Comparison of ENCODE assay signal across 15 cellular contexts in the genomic region with DNA sequence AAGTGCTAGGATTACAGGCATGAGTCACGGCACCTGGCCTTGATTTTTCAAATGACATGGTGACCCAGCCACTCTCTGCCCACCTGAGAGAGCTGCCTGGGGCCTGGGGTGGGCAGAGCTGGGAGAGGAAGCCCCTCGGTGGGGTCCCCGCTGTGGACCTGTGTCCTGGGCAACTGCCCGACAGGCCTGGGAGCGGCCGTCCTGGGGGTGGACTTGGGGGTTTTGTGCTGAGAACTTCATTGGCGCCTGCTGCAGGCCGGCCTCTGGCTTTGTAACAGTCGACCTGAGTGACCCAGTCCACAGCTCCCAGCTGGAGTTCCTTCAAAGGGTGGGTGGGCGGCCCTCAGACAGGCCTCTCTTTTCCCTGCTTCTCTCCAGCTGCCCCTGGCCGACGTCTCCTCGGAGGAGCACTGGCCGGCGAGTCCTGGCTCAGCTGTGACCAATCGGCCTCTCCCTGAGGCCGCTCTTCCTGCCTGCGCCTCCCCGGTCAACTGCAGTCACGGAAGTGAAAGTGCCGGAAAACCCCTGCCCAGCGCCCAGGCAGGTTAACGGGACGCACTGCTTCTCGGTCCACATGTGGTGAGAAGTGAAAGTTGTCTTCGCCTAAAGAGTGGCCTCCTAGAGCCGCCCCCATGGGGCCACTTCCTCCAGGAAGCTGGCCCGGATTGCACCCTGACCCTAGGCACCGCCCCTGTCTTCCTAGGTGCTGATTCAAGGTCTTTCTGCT. TPM values are rescaled to one million over a fixed set of nuclear protein-coding genes. Genes with fewer than 3 reads are reported as not detected.
DNase-seq lines count a peak whose midpoint lies in the region; ATAC-seq and TF ChIP-seq lines count a peak whose summit lies in the region.
"Had no signal": no experiment of that assay in that cellular context is flagged by ENCODE, and none has a peak within 500 bp of the region (broad histone marks: within the 10 kb centered on the region; RNA-seq: fewer than 3 reads in every experiment).

No MANE protein-coding gene starts in this region.

- DNase-seq in MV-4-11 (lab: John Stamatoyannopoulos, UW) (peak; percentile 96), left lung (peak; percentile 61 to 87), PC-9 (no peak), GM23338 (ENCODE audit: low spot score) (no peak)
- DNase-seq in CD4-positive, alpha-beta memory T cell = no peak
- no peak for DNase-seq in stimulated activated naive CD8-positive, alpha-beta T cell treated with anti-CD3 and anti-CD28 coated beads, Interleukin-15, Interleukin-2, amounts not matched to agents 100 U/mL and 50 U/mL, for 24 hours
- DNase-seq: activated T-cell treated with anti-CD3 and anti-CD28 coated beads, Interleukin-2, amount 50 U/mL, for 24 hours; BE2C; KBM-7; NCI-H345; SHP77 treated with DMSO at 0.1 percent for 48 hours had no signal

- H3K36me3 ChIP-seq in DOHH2 (ENCODE audit: control insufficient read depth, low read length) (no peaks in the 10 kb centered on the region), left lung (no peaks in the 10 kb centered on the region), PC-9 (ENCODE audit: low read depth) (no peaks in the 10 kb centered on the region), GM23338 (ENCODE audit: insufficient read depth) (no peaks in the 10 kb centered on the region)
- no peaks in the 10 kb centered on the region for H3K36me3 ChIP-seq in CD4-positive, alpha-beta memory T cell (ENCODE audit: insufficient read depth, low read length)
- H3K36me3 ChIP-seq: BE2C, tibial nerve had no signal

- intact Hi-C loops in left lung (cut with DNase I) (no loop called here), PC-9 (cut with micrococcal nuclease; ENCODE audit: unreplicated experiment) (no loop called here)
- intact Hi-C loops in CD4-positive, alpha-beta memory T cell (cut with micrococcal nuclease) = no loop called here

- H2AFZ ChIP-seq in PC-9 (no peak overlapping the region), GM23338 (no peak overlapping the region)

- peak overlapping the region; percentile 59 for H3K4me3 ChIP-seq in DOHH2 (ENCODE audit: low read length)
- no peak overlapping the region for H3K4me3 ChIP-seq in left lung
- no peak overlapping the region for H3K4me3 ChIP-seq in PC-9
- H3K4me3 ChIP-seq in GM23338 = no peak overlapping the region
- no peak overlapping the region for H3K4me3 ChIP-seq in CD4-positive, alpha-beta memory T cell (ENCODE audit: low read length in 2 of 2)
- H3K4me3 ChIP-seq: tibial nerve had no signal

- no TSS peak for BruUV-seq in PC-9 (replicated peaks; lab: Mats Ljungman, UMichigan)

- no peaks in the 10 kb centered on the region; the same call in 1 of the 2 replicates for H3F3A ChIP-seq in DOHH2 (ENCODE audit: control insufficient read depth, insufficient read depth)
- H3F3A ChIP-seq in PC-9 (ENCODE audit: insufficient read depth, low read depth) = no peaks in the 10 kb centered on the region
- H3F3A ChIP-seq in GM23338 (replicated peaks; ENCODE audit: low read depth) = no peaks in the 10 kb centered on the region

- CTCF ChIA-PET in PC-9 (lab: Charles Lee) = no interaction called here
- CTCF ChIA-PET in CD4-positive, alpha-beta memory T cell (lab: Charles Lee; ENCODE audit: partially characterized antibody) = no interaction called here

- H3K4me3 Mint-ChIP-seq in GM23338 = no peak overlapping the region
- no peak overlapping the region for H3K4me3 Mint-ChIP-seq in CD4-positive, alpha-beta memory T cell
- H3K4me3 Mint-ChIP-seq: activated T-cell treated with anti-CD3 and anti-CD28 coated beads, Interleukin-2, amount 50 U/mL, for 24 hours had no signal

- H3K4me2 ChIP-seq in DOHH2 (ENCODE audit: low read length) (peak overlapping the region; percentile 88), PC-9 (no peak overlapping the region), GM23338 (no peak overlapping the region)

- H3K4me1 ChIP-seq in DOHH2 (ENCODE audit: control insufficient read depth, low read length) (peaks cover 100% of the 10 kb centered on the region), left lung (peaks cover 0 to 72% of the 10 kb centered on the region in 2 donors), PC-9 (replicated peaks; ENCODE audit: insufficient read depth) (no peaks in the 10 kb centered on the region), GM23338 (ENCODE audit: insufficient read depth) (no peaks in the 10 kb centered on the region)
- H3K4me1 ChIP-seq in CD4-positive, alpha-beta memory T cell (ENCODE audit: insufficient read depth, low read length) = peaks cover 13% of the 10 kb centered on the region
- H3K4me1 ChIP-seq: BE2C had no signal

- H3K27me3 Mint-ChIP-seq in GM23338 (ENCODE audit: insufficient read depth, low read depth, poor library complexity) = peaks cover 8% of the 10 kb centered on the region
- H3K27me3 Mint-ChIP-seq in CD4-positive, alpha-beta memory T cell = peaks cover 19 to 25% of the 10 kb centered on the region in 2 donors

- H3K9me3 ChIP-seq in DOHH2 (ENCODE audit: control insufficient read depth, insufficient read depth, low read length) = no peaks in the 10 kb centered on the region
- no peaks in the 10 kb centered on the region for H3K9me3 ChIP-seq in left lung
- H3K9me3 ChIP-seq in PC-9 (ENCODE audit: insufficient read depth, low read depth) = no peaks in the 10 kb centered on the region
- no peaks in the 10 kb centered on the region for H3K9me3 ChIP-seq in CD4-positive, alpha-beta memory T cell (ENCODE audit: control insufficient read depth in 1 of 2, low read length in 2 of 2)
- H3K9me3 ChIP-seq: BE2C, tibial nerve had no signal

- H3K9me2 ChIP-seq in DOHH2 (replicated peaks; ENCODE audit: control insufficient read depth, low read length) (no peaks in the 10 kb centered on the region), PC-9 (ENCODE audit: insufficient read depth) (no peaks in the 10 kb centered on the region), GM23338 (ENCODE audit: insufficient read depth) (no peaks in the 10 kb centered on the region)

- ATAC-seq in GM19397 (IDR thresholded peaks at IDR 0.05; ENCODE audit: unreplicated experiment) = peak; percentile 22
- peak; percentile 18 for ATAC-seq in left lung
- ATAC-seq in GM23338 = no peak
- no peak for ATAC-seq in stimulated activated naive CD8-positive, alpha-beta T cell treated with anti-CD3 and anti-CD28 coated beads, Interleukin-15, Interleukin-2, amounts not matched to agents 100 U/mL and 50 U/mL, for 24 hours

- peaks cover 2% of the 10 kb centered on the region; the same call in 1 of the 3 replicates for H3K9me3 Mint-ChIP-seq in GM23338
- no peaks in the 10 kb centered on the region for H3K9me3 Mint-ChIP-seq in CD4-positive, alpha-beta memory T cell
- H3K9me3 Mint-ChIP-seq: activated T-cell treated with anti-CD3 and anti-CD28 coated beads, Interleukin-2, amount 50 U/mL, for 24 hours had no signal

- H3K27me3 ChIP-seq in DOHH2 (ENCODE audit: control insufficient read depth, low read length) (0 out of 2 replicates have a peak, but pooled peaks cover 4% of the 10 kb centered on the region), left lung (peaks cover 0 to 72% of the 10 kb centered on the region in 2 donors), PC-9 (ENCODE audit: insufficient read depth, low read depth) (peaks cover 96% of the 10 kb centered on the region), GM23338 (ENCODE audit: insufficient read depth) (no peaks in the 10 kb centered on the region)
- H3K27me3 ChIP-seq in CD4-positive, alpha-beta memory T cell (ENCODE audit: insufficient read depth, low read length) = peaks cover 8% of the 10 kb centered on the region

- TF ChIP-seq CTCF in DOHH2 (IDR thresholded peaks at IDR 0.05; ENCODE audit: low read depth, low read length, poor library complexity, severe bottlenecking) (no peak), left lung (IDR thresholded peaks at IDR 0.05) (no peak), PC-9 (conservative IDR thresholded peaks at IDR 0.05) (no peak), GM23338 (conservative IDR thresholded peaks at IDR 0.05; ENCODE audit: low read depth in 2 of 2) (no peak)

- POLR2A ChIA-PET in PC-9 (lab: Charles Lee; ENCODE audit: unreplicated experiment) = no interaction called here
- POLR2A ChIA-PET in CD4-positive, alpha-beta memory T cell (lab: Charles Lee; ENCODE audit: partially characterized antibody) = no interaction called here

- no peaks in the 10 kb centered on the region for H4K20me1 ChIP-seq in DOHH2 (ENCODE audit: control insufficient read depth, insufficient read depth, low read depth, low read length)
- no peaks in the 10 kb centered on the region; the same call in 1 of the 2 replicates for H4K20me1 ChIP-seq in PC-9 (ENCODE audit: insufficient read depth)
- no peaks in the 10 kb centered on the region for H4K20me1 ChIP-seq in GM23338 (replicated peaks; ENCODE audit: insufficient read depth)

- no peaks in the 10 kb centered on the region for H3K36me3 Mint-ChIP-seq in GM23338 (ENCODE audit: low read depth)
- H3K36me3 Mint-ChIP-seq in CD4-positive, alpha-beta memory T cell = no peaks in the 10 kb centered on the region

- peaks cover 7% of the 10 kb centered on the region for H3K79me2 ChIP-seq in DOHH2 (ENCODE audit: control insufficient read depth, low read length)
- H3K79me2 ChIP-seq in PC-9 (ENCODE audit: low read depth) = no peaks in the 10 kb centered on the region
- H3K79me2 ChIP-seq in GM23338 (replicated peaks; ENCODE audit: insufficient read depth) = no peaks in the 10 kb centered on the region

- H3K4me1 Mint-ChIP-seq in GM23338 = no peaks in the 10 kb centered on the region
- H3K4me1 Mint-ChIP-seq in CD4-positive, alpha-beta memory T cell = peaks cover 3 to 15% (median 9%) of the 10 kb centered on the region in 4 donors

- H3K27ac ChIP-seq in DOHH2 (ENCODE audit: low read depth, low read length) (peak overlapping the region; percentile 72), left lung (peak overlapping the region in 1 of 2 donors; percentile 7), PC-9 (no peak overlapping the region), GM23338 (ENCODE audit: low read depth) (no peak overlapping the region)
- no peak overlapping the region for H3K27ac ChIP-seq in CD4-positive, alpha-beta memory T cell (ENCODE audit: low read depth, low read length)
- H3K27ac ChIP-seq: tibial nerve, VCaP had no signal

- no peak overlapping the region for H3K27ac Mint-ChIP-seq in GM23338
- no peak overlapping the region for H3K27ac Mint-ChIP-seq in CD4-positive, alpha-beta memory T cell
- H3K27ac Mint-ChIP-seq: activated T-cell treated with anti-CD3 and anti-CD28 coated beads, Interleukin-2, amount 50 U/mL, for 24 hours had no signal

TF ChIP-seq in GM23338, 12 proteins besides CTCF, POLR2A, EP300 and RAD21 (continues in another document):
- TF ChIP-seq ZNF114 (CRISPR knock-in tag; IDR thresholded peaks at IDR 0.05) = no peak

RNA-seq across cellular contexts. Expression of a gene that starts 5.5 kb away (rescaled TPM):
- total RNA-seq in left lung (10 to 100 TPM in 1 of 2 donors, 1 to 10 TPM in 1; 8.9 to 10.4 TPM), PC-9 (2021) (0.88 and 1.0 TPM in 2 replicates)
- total RNA-seq in GM23338 (2014; rRNA removed; shearing (Covaris generic)) = 0.85 and 1.5 TPM in 2 replicates
- polyA plus RNA-seq in GM23338 (2016; fragmentation: Nextera tagmentation; extraction: Ambion mirVana) = 0.70 and 0.87 TPM in 2 replicates
- under 1 TPM in 1 of 2 experiments, not detected in 1; 0.11 TPM for total RNA-seq in CD4-positive, alpha-beta memory T cell
- polyA plus RNA-seq in CD4-positive, alpha-beta memory T cell = under 1 TPM in 1 of 2 donors, not detected in 1; 0.14 TPM

Comparison
In these comparisons a context has a peak if more than half of its experiments do, and no peak if none do; other contexts are left out.
1. ATAC-seq: peak in GM19397 (single experiment) and left lung (single experiment); none in GM23338 (single experiment) and stimulated activated naive CD8-positive, alpha-beta T cell treated with anti-CD3 and anti-CD28 coated beads, Interleukin-15, Interleukin-2, amounts not matched to agents 100 U/mL and 50 U/mL, for 24 hours (single experiment).
2. DNase-seq: peak in MV-4-11 (single experiment) and left lung (2 of 2); none in PC-9 (0 of 2), GM23338 (single experiment), CD4-positive, alpha-beta memory T cell (0 of 5) and stimulated activated naive CD8-positive, alpha-beta T cell treated with anti-CD3 and anti-CD28 coated beads, Interleukin-15, Interleukin-2, amounts not matched to agents 100 U/mL and 50 U/mL, for 24 hours (single experiment).